22 cellular contexts compared by ENCODE assay signal in genomic region chr6:127338936-127339335, GRCh38. TPM values are rescaled to one million over a fixed set of nuclear protein-coding genes. Genes with fewer than 3 reads are reported as not detected.
DNase-seq lines count a peak whose midpoint lies in the region; ATAC-seq and TF ChIP-seq lines count a peak whose summit lies in the region.
"Had no signal": no experiment of that assay in that cellular context is flagged by ENCODE, and none has a peak within 500 bp of the region (broad histone marks: within the 10 kb centered on the region; RNA-seq: fewer than 3 reads in every experiment).

No MANE protein-coding gene starts in this region.

- no peak overlapping the region for H3K4me3 ChIP-seq in HEK293 (ENCODE audit: low read depth, low read length)

- H3K27me3 Mint-ChIP-seq in activated B cell treated with CpG ODN at 0.5 μM for 24 hours (no peaks in the 10 kb centered on the region), mesothelial cell of epicardium (ENCODE audit: low read depth) (no peaks in the 10 kb centered on the region)

- H3K9me3 Mint-ChIP-seq in activated B cell treated with CpG ODN at 0.5 μM for 24 hours (peaks cover 4% of the 10 kb centered on the region), mesothelial cell of epicardium (no peaks in the 10 kb centered on the region)

- intact Hi-C loops in activated B cell treated with CpG ODN at 0.5 μM for 24 hours (cut with micrococcal nuclease), result no loop called here

- CTCF ChIA-PET in HEK293 (lab: Yijun Ruan, JAX), result interaction anchor here (0.9 to 1.4 kb wide), 2 partner anchors 39 to 178 kb away, joined by 4 read pairs; no protein-coding TSS in a partner anchor
- CTCF ChIA-PET in activated B cell treated with CpG ODN at 0.5 μM for 24 hours (lab: Charles Lee), result no interaction called here

- POLR2A ChIA-PET in HEK293 (lab: Yijun Ruan, JAX), result no interaction called here
- POLR2A ChIA-PET in activated B cell treated with CpG ODN at 0.5 μM for 24 hours (lab: Charles Lee), result no interaction called here

- peak; percentile 20 for DNase-seq in NOMO-1 treated with DMSO at 0.1 percent for 48 hours (lab: John Stamatoyannopoulos, UW; ENCODE audit: unreplicated experiment)
- no peak for DNase-seq in NOMO-1 treated with dmso at 0.1 percent for 144 hours (lab: John Stamatoyannopoulos, UW; ENCODE audit: unreplicated experiment)
- DNase-seq in activated B cell treated with CpG ODN at 0.5 μM for 24 hours, result no peak
- no peak for DNase-seq in mesothelial cell of epicardium (ENCODE audit: low spot score in 2 of 2, unreplicated experiment in 2 of 2)
- DNase-seq in omental fat pad (ENCODE audit: low spot score), result no peak
- no peak for DNase-seq in cortex of kidney (lab: John Stamatoyannopoulos, UW)
- DNase-seq in RPMI8226, result no peak
- DNase-seq: 8988T; ACHN; Karpas-422; NCI-H1105 treated with DMSO at 0.1 percent for 48 hours; NCI-H146; NCI-H2029; NCI-H446; NCI-H524 treated with DMSO at 0.1 percent for 48 hours; NCI-H774; NK-92 treated with Interleukin-12 subunit alpha and Interleukin-12 subunit beta, amount 100 ng/mL, for 24 hours; SHP77 treated with DMSO at 0.1 percent for 48 hours; SW 1271 had no signal

- TF ChIP-seq CTCF in HEK293 (tag by site-specific recombination; IDR thresholded peaks at IDR 0.05) (no peak), activated B cell treated with CpG ODN at 0.5 μM for 24 hours (IDR thresholded peaks at IDR 0.05) (no peak), mesothelial cell of epicardium (IDR thresholded peaks at IDR 0.05; ENCODE audit: unreplicated experiment) (no peak), omental fat pad (IDR thresholded peaks at IDR 0.05) (no peak)

- no peaks in the 10 kb centered on the region for H3K36me3 ChIP-seq in HEK293 (ENCODE audit: control insufficient read depth in 2 of 2, insufficient read depth in 1 of 2, low read length in 2 of 2)

- ATAC-seq in activated B cell treated with CpG ODN at 0.5 μM for 24 hours (ENCODE audit: low read depth), result no peak
- ATAC-seq in omental fat pad (ENCODE audit: low FRiP score), result no peak
- ATAC-seq: HCT116, Panc1 had no signal

- no peak overlapping the region for H3K27ac ChIP-seq in HEK293 (ENCODE audit: extremely low read depth, low read depth, low read length)

- peaks cover 42% of the 10 kb centered on the region for H3K4me1 Mint-ChIP-seq in activated B cell treated with CpG ODN at 0.5 μM for 24 hours
- peaks cover 22% of the 10 kb centered on the region for H3K4me1 Mint-ChIP-seq in mesothelial cell of epicardium

- H3K4me1 ChIP-seq in HEK293 (ENCODE audit: control insufficient read depth, insufficient read depth, low read length), result peaks cover 29% of the 10 kb centered on the region

- H3K36me3 Mint-ChIP-seq in activated B cell treated with CpG ODN at 0.5 μM for 24 hours (ENCODE audit: low read depth), result peaks cover 18% of the 10 kb centered on the region
- H3K36me3 Mint-ChIP-seq in mesothelial cell of epicardium, result no peaks in the 10 kb centered on the region

- H3K27ac Mint-ChIP-seq in activated B cell treated with CpG ODN at 0.5 μM for 24 hours (peak overlapping the region; percentile 6), mesothelial cell of epicardium (peak overlapping the region; percentile 10)

- H3K9me3 ChIP-seq in HEK293 (ENCODE audit: control insufficient read depth, insufficient read depth, low read depth, low read length), result no peaks in the 10 kb centered on the region

- H3K4me3 Mint-ChIP-seq in activated B cell treated with CpG ODN at 0.5 μM for 24 hours (no peak overlapping the region), mesothelial cell of epicardium (no peak overlapping the region)

TF ChIP-seq in HEK293, 187 proteins besides CTCF, POLR2A, EP300 and RAD21:
- TF ChIP-seq ZNF548 (tag by site-specific recombination; IDR thresholded peaks at IDR 0.05) (no peak), PATZ1 (tag by site-specific recombination; IDR thresholded peaks at IDR 0.05) (no peak), GFI1B (tag by site-specific recombination; IDR thresholded peaks at IDR 0.05) (no peak), ZNF211 (tag by site-specific recombination; IDR thresholded peaks at IDR 0.05; ENCODE audit: low read depth) (no peak), ZBTB17 (tag by site-specific recombination; IDR thresholded peaks at IDR 0.05) (no peak), ZNF768 (tag by site-specific recombination; IDR thresholded peaks at IDR 0.05) (no peak), ZFP41 (tag by site-specific recombination; IDR thresholded peaks at IDR 0.05; ENCODE audit: borderline replicate concordance) (no peak), ZNF837 (tag by site-specific recombination; IDR thresholded peaks at IDR 0.05) (no peak), SP7 (tag by site-specific recombination; IDR thresholded peaks at IDR 0.05) (peak; percentile 67; the same call in 1 of the 2 replicates), FEZF1 (tag by site-specific recombination; IDR thresholded peaks at IDR 0.05) (no peak), ZNF292 (tag by site-specific recombination; IDR thresholded peaks at IDR 0.05; ENCODE audit: borderline replicate concordance, low read depth) (no peak), GLIS1 (tag by site-specific recombination; IDR thresholded peaks at IDR 0.05) (no peak)
- TF ChIP-seq, protein P1, sequence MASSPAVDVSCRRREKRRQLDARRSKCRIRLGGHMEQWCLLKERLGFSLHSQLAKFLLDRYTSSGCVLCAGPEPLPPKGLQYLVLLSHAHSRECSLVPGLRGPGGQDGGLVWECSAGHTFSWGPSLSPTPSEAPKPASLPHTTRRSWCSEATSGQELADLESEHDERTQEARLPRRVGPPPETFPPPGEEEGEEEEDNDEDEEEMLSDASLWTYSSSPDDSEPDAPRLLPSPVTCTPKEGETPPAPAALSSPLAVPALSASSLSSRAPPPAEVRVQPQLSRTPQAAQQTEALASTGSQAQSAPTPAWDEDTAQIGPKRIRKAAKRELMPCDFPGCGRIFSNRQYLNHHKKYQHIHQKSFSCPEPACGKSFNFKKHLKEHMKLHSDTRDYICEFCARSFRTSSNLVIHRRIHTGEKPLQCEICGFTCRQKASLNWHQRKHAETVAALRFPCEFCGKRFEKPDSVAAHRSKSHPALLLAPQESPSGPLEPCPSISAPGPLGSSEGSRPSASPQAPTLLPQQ (tag by site-specific recombination; IDR thresholded peaks at IDR 0.05), result no peak
- TF ChIP-seq, protein P2, sequence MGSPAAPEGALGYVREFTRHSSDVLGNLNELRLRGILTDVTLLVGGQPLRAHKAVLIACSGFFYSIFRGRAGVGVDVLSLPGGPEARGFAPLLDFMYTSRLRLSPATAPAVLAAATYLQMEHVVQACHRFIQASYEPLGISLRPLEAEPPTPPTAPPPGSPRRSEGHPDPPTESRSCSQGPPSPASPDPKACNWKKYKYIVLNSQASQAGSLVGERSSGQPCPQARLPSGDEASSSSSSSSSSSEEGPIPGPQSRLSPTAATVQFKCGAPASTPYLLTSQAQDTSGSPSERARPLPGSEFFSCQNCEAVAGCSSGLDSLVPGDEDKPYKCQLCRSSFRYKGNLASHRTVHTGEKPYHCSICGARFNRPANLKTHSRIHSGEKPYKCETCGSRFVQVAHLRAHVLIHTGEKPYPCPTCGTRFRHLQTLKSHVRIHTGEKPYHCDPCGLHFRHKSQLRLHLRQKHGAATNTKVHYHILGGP (tag by site-specific recombination; IDR thresholded peaks at IDR 0.05), result no peak
- TF ChIP-seq, protein P3, sequence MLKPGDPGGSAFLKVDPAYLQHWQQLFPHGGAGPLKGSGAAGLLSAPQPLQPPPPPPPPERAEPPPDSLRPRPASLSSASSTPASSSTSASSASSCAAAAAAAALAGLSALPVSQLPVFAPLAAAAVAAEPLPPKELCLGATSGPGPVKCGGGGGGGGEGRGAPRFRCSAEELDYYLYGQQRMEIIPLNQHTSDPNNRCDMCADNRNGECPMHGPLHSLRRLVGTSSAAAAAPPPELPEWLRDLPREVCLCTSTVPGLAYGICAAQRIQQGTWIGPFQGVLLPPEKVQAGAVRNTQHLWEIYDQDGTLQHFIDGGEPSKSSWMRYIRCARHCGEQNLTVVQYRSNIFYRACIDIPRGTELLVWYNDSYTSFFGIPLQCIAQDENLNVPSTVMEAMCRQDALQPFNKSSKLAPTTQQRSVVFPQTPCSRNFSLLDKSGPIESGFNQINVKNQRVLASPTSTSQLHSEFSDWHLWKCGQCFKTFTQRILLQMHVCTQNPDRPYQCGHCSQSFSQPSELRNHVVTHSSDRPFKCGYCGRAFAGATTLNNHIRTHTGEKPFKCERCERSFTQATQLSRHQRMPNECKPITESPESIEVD (tag by site-specific recombination; IDR thresholded peaks at IDR 0.05), result 0 out of 2 replicates have a peak, but pooled peaks have one; percentile 30
- TF ChIP-seq, protein P4, sequence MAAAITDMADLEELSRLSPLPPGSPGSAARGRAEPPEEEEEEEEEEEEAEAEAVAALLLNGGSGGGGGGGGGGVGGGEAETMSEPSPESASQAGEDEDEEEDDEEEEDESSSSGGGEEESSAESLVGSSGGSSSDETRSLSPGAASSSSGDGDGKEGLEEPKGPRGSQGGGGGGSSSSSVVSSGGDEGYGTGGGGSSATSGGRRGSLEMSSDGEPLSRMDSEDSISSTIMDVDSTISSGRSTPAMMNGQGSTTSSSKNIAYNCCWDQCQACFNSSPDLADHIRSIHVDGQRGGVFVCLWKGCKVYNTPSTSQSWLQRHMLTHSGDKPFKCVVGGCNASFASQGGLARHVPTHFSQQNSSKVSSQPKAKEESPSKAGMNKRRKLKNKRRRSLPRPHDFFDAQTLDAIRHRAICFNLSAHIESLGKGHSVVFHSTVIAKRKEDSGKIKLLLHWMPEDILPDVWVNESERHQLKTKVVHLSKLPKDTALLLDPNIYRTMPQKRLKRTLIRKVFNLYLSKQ (tag by site-specific recombination; IDR thresholded peaks at IDR 0.05; ENCODE audit: borderline replicate concordance), result no peak

RNA-seq across cellular contexts. Expression of gene ECHDC1, which starts 4.5 kb away (rescaled TPM):
- 57.3 and 59.7 TPM in 2 replicates for total RNA-seq in activated B cell treated with CpG ODN at 0.5 μM for 24 hours
- 50.4 to 52.8 TPM (median 51.5 TPM) in 3 replicates for total RNA-seq in mesothelial cell of epicardium
- 10 to 100 TPM; 46.2 to 60.9 (median 60.2) TPM for total RNA-seq in omental fat pad
